1 cellular context compared by ENCODE assay signal in genomic region chr6:31765910-31766794, GRCh38.
A peak's percentile ranks its signal among the peaks of the same experiment; 100 is the strongest.
TF ChIP-seq lines count a peak whose summit lies in the region.

No MANE protein-coding gene starts in this region.

TF ChIP-seq in H1, 55 proteins besides CTCF, POLR2A, EP300 and RAD21:
- TF ChIP-seq CREB1 (IDR thresholded peaks at IDR 0.05): peak; percentile 15; the same call in 1 of the 2 replicates
- TF ChIP-seq TCF12 (IDR thresholded peaks at IDR 0.05; ENCODE audit: low read depth, low read length): no peak
- 0 out of 2 replicates have a peak, but pooled peaks have one; percentile 12 for TF ChIP-seq MAX (IDR thresholded peaks at IDR 0.05)
- no peak for TF ChIP-seq ATF2 (IDR thresholded peaks at IDR 0.05; ENCODE audit: low read length)
- no peak for TF ChIP-seq TEAD4 (IDR thresholded peaks at IDR 0.05; ENCODE audit: low read depth, low read length)
- peak; percentile 39 for TF ChIP-seq SAP30 (IDR thresholded peaks at IDR 0.05; ENCODE audit: insufficient read depth, insufficient replicate concordance, low read length)
- TF ChIP-seq SIN3A (conservative IDR thresholded peaks at IDR 0.05 in 1 of 2, IDR thresholded peaks at IDR 0.05 in 1 of 2; ENCODE audit: low read depth in 1 of 2, low read length in 2 of 2): 0 out of 4 replicates have a peak, but pooled peaks of 1 of the 2 experiments have one; percentile 28
- TF ChIP-seq SP2 (IDR thresholded peaks at IDR 0.05; ENCODE audit: low read length): no peak
- TF ChIP-seq SIX5 (IDR thresholded peaks at IDR 0.05; ENCODE audit: low read depth, low read length): no peak
- no peak for TF ChIP-seq KDM5A (IDR thresholded peaks at IDR 0.05; ENCODE audit: low read length)
- no peak for TF ChIP-seq RBBP5 (IDR thresholded peaks at IDR 0.05; ENCODE audit: borderline replicate concordance, low read depth, low read length)
